In genomic region chr1:74714429-74715362, GRCh38 we compare ENCODE assay signal across 19 cellular contexts. TPM values are rescaled to one million over a fixed set of nuclear protein-coding genes. Genes with fewer than 3 reads are reported as not detected.
A peak's percentile ranks its signal among the peaks of the same experiment; 100 is the strongest.
DNase-seq lines count a peak whose midpoint lies in the region; ATAC-seq, FAIRE-seq and TF ChIP-seq lines count a peak whose summit lies in the region.
"Had no signal": no experiment of that assay in that cellular context is flagged by ENCODE, and none has a peak within 500 bp of the region (broad histone marks: within the 10 kb centered on the region; RNA-seq: fewer than 3 reads in every experiment).

No MANE protein-coding gene starts in this region.

- TF ChIP-seq CTCF in fibroblast of villous mesenchyme (IDR thresholded peaks at IDR 0.05; ENCODE audit: insufficient read depth, low read depth, low read length) = no peak

- WGBS in small intestine, 3 donors = 66 to 82% (median 81%) methylated on average over 1 of the region's 1 CpG

- H3K4me3 ChIP-seq in fibroblast of villous mesenchyme (ENCODE audit: low read depth, low read length) = no peak overlapping the region
- H3K4me3 ChIP-seq in effector memory CD4-positive, alpha-beta T cell (ENCODE audit: insufficient read depth, low read depth, low read length, poor library complexity, severe bottlenecking) = no peak overlapping the region
- H3K4me3 ChIP-seq in small intestine (ENCODE audit: low read depth in 1 of 2, low read length in 2 of 2) = no peak overlapping the region
- H3K4me3 ChIP-seq: BLaER1 treated with 17β-estradiol and CSF1 and Interleukin-3, amounts not matched to agents 10 nM and 100 nM; GM23248 had no signal

- no peaks in the 10 kb centered on the region for H3K9me3 ChIP-seq in effector memory CD4-positive, alpha-beta T cell (ENCODE audit: control insufficient read depth, low read length)
- H3K9me3 ChIP-seq in small intestine (ENCODE audit: control insufficient read depth, low read depth) = no peaks in the 10 kb centered on the region
- H3K9me3 ChIP-seq: BLaER1 treated with 17β-estradiol and CSF1 and Interleukin-3, amounts not matched to agents 10 nM and 100 nM had no signal

- peak; percentile 56 for ATAC-seq in GM18505 (IDR thresholded peaks at IDR 0.05; ENCODE audit: unreplicated experiment)
- ATAC-seq in GM21515 (IDR thresholded peaks at IDR 0.05; ENCODE audit: unreplicated experiment) = peak; percentile 55
- peak; percentile 70 for ATAC-seq in HG03039 (IDR thresholded peaks at IDR 0.05; ENCODE audit: unreplicated experiment)
- ATAC-seq: activated CD8-positive, alpha-beta memory T cell treated with anti-CD3 and anti-CD28 coated beads, Interleukin-2, amount 10 ng/mL, durations not matched to agents 7 days and 5 days had no signal

- H3K4me1 ChIP-seq in effector memory CD4-positive, alpha-beta T cell (ENCODE audit: control insufficient read depth, insufficient read depth, low read length, poor library complexity, severe bottlenecking) = no peaks in the 10 kb centered on the region
- no peaks in the 10 kb centered on the region for H3K4me1 ChIP-seq in small intestine (ENCODE audit: control insufficient read depth in 2 of 2, insufficient read depth in 1 of 2, low read depth in 1 of 2, low read length in 1 of 2)
- H3K4me1 ChIP-seq: BLaER1 treated with 17β-estradiol and CSF1 and Interleukin-3, amounts not matched to agents 10 nM and 100 nM had no signal

- no peaks in the 10 kb centered on the region for H3K27me3 ChIP-seq in effector memory CD4-positive, alpha-beta T cell (replicated peaks; ENCODE audit: control insufficient read depth, insufficient read depth, low read length, poor library complexity, severe bottlenecking)
- H3K27me3 ChIP-seq in small intestine (ENCODE audit: control insufficient read depth in 2 of 2, insufficient read depth in 2 of 2, low read length in 2 of 2) = no peaks in the 10 kb centered on the region
- H3K27me3 ChIP-seq: BLaER1 treated with 17β-estradiol and CSF1 and Interleukin-3, amounts not matched to agents 10 nM and 100 nM had no signal

- FAIRE-seq in small intestine (lab: Jason Lieb, UNC) = no peak

- TF ChIP-seq POLR2A in GM18505 (IDR thresholded peaks at IDR 0.05; ENCODE audit: borderline replicate concordance, extremely low read depth, insufficient read depth, insufficient read length) = no peak

- no peak overlapping the region for H3K27ac ChIP-seq in effector memory CD4-positive, alpha-beta T cell (ENCODE audit: insufficient read depth, low read length, poor library complexity, severe bottlenecking)
- no peak overlapping the region for H3K27ac ChIP-seq in small intestine (ENCODE audit: low read depth in 1 of 2, low read length in 1 of 2)
- H3K27ac ChIP-seq: BLaER1 treated with 17β-estradiol and CSF1 and Interleukin-3, amounts not matched to agents 10 nM and 100 nM; GM23248 had no signal

- DNase-seq in fibroblast of villous mesenchyme (ENCODE audit: low read depth) (peak; percentile 69), small intestine (no peak), NCI-H1436 (lab: John Stamatoyannopoulos, UW) (no peak)
- no peak for DNase-seq in stimulated activated naive CD4-positive, alpha-beta T cell (lab: John Stamatoyannopoulos, UW)
- DNase-seq in effector memory CD4-positive, alpha-beta T cell = no peak
- DNase-seq: activated CD8-positive, alpha-beta memory T cell treated with anti-CD3 and anti-CD28 coated beads, Interleukin-2, amount 10 ng/mL, durations not matched to agents 7 days and 5 days; amniotic stem cell; endodermal cell; GDM1; GM23248; KBM-7; posterior cingulate gyrus; stimulated activated CD4-positive, alpha-beta T cell treated with anti-CD3 and anti-CD28 coated beads, Interleukin-4, amount 100 ng/mL, for 4 hours; substantia nigra had no signal

- peaks cover 32% of the 10 kb centered on the region for H3K36me3 ChIP-seq in effector memory CD4-positive, alpha-beta T cell (ENCODE audit: control insufficient read depth, insufficient read depth, low read length)
- H3K36me3 ChIP-seq in small intestine (ENCODE audit: control insufficient read depth in 2 of 2, insufficient read depth in 2 of 2, low read length in 2 of 2) = peaks cover 4 to 21% of the 10 kb centered on the region in 2 donors

RNA-seq across cellular contexts. Expression of gene CRYZ, which starts 18.2 kb away (rescaled TPM):
- 30.6 and 41.0 TPM in 2 replicates for total RNA-seq in fibroblast of villous mesenchyme
- 100 to 1,000 TPM in 1 of 3 donors, 10 to 100 TPM in 2; 28.7 to 157 (median 92.1) TPM for polyA plus RNA-seq in small intestine

RNA-seq across cellular contexts. Expression of gene TYW3, which starts 18.3 kb away (rescaled TPM):
- 12.6 and 20.7 TPM in 2 replicates for total RNA-seq in fibroblast of villous mesenchyme
- polyA plus RNA-seq in small intestine = 10 to 100 TPM; 11.0 to 11.6 (median 11.2) TPM

RNA-seq across cellular contexts. Expression of gene ERICH3, which starts 41.1 kb away (rescaled TPM):
- total RNA-seq in fibroblast of villous mesenchyme = not detected in 2 replicates
- under 1 TPM in 1 of 3 donors, not detected in 2; 0.15 TPM for polyA plus RNA-seq in small intestine
- total RNA-seq: endodermal cell, GM23248, lung microvascular endothelial cell had no signal
- polyA plus RNA-seq: GM23248 had no signal
